ENCODE assay signal across 13 cellular contexts in the genomic region with DNA sequence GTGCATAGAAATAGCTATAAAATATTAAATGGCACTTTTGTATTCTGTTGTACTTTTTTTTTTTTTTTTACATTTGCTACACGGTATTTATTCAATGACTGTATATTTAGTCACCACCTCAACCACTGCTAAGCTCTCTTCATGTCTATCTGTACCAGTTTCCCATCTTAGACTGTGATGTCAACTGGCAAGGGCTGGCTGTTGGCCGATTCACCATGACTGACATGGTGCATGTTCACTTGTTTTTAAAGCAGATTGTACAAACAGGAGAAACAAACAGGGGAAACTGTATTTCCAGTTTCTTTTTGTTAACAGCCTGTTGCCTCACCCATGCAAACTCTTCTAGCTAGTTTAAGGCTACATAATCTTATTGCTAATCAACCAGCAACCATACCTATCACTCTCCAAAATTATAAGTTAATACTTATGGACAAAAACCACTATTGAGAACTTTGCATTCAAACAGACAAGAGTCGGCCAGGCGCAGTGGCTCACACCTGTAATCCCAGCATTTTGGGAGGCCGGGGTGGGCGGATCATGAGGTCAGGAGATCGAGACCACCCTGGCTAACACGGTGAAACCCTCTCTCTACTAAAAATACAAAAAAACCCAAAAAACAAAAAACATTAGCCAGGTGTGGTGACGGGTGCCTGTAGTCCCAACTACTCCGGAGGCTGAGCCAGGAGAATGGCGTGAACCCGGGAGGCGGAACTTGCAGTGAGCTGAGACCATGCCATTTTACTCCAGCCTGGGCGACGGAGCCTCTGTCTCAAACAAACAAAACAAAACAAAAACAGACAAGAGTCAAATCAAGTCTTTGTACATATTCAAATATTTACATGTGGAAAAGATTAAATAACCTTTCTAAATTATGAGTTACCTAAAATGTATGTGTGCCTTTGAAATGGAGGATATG. TPM values are rescaled to one million over a fixed set of nuclear protein-coding genes. Genes with fewer than 3 reads are reported as not detected.
DNase-seq lines count a peak whose midpoint lies in the region; ATAC-seq and TF ChIP-seq lines count a peak whose summit lies in the region.
"Had no signal": no experiment of that assay in that cellular context is flagged by ENCODE, and none has a peak within 500 bp of the region (broad histone marks: within the 10 kb centered on the region; RNA-seq: fewer than 3 reads in every experiment).

No MANE protein-coding gene starts in this region.

- TF ChIP-seq POLR2A in breast epithelium (IDR thresholded peaks at IDR 0.05): no peak
- no peak for TF ChIP-seq POLR2A in spleen (IDR thresholded peaks at IDR 0.05)
- no peak for TF ChIP-seq POLR2A in GM18505 (IDR thresholded peaks at IDR 0.05; ENCODE audit: borderline replicate concordance, extremely low read depth, insufficient read depth, insufficient read length)
- no peak for TF ChIP-seq POLR2A in prostate gland (IDR thresholded peaks at IDR 0.05)

- H3K4me1 ChIP-seq in breast epithelium (peaks cover 0 to 4% of the 10 kb centered on the region in 2 donors), spleen (peaks cover 8 to 41% (median 19%) of the 10 kb centered on the region in 6 donors), prostate gland (replicated peaks) (no peaks in the 10 kb centered on the region)

- POLR2A ChIA-PET in MCF 10A (lab: Yijun Ruan, JAX): interaction anchor here (0.7 to 2.3 kb wide), 3 partner anchors 11 to 77 kb away, joined by 3 to 6 read pairs (median 4); a partner anchor contains a TSS
- POLR2A ChIA-PET in WTC11 (lab: Charles Lee): interaction anchor here (0.9 to 1.5 kb wide), 3 partner anchors 9 to 36 kb away, joined by 3 to 5 read pairs (median 4); a partner anchor contains a TSS

- WGBS in spleen, 5 donors: 94 to 96% (median 95%) methylated on average over 15 of the region's 15 CpGs
- 88% methylated on average over 15 of the region's 15 CpGs for WGBS in prostate gland

- CTCF ChIA-PET in MCF 10A (lab: Yijun Ruan, JAX) (interaction anchor here (0.5 to 1.0 kb wide), 5 partner anchors 104 to 659 kb away, joined by 3 to 6 read pairs (median 3); no protein-coding TSS in a partner anchor), WTC11 (lab: Charles Lee) (no interaction called here)

- no peak overlapping the region for H3K27ac ChIP-seq in breast epithelium
- no peak overlapping the region for H3K27ac ChIP-seq in spleen
- H3K27ac ChIP-seq in prostate gland: no peak overlapping the region

- H3K27ac Mint-ChIP-seq in MCF 10A (ENCODE audit: low read depth, unreplicated experiment) (no peak overlapping the region), WTC11 (0 out of 2 replicates have a peak overlapping the region, but pooled peaks have one; percentile 57)
- H3K27ac Mint-ChIP-seq: B cell had no signal

- no peak for TF ChIP-seq CTCF in MCF 10A (IDR thresholded peaks at IDR 0.05; ENCODE audit: unreplicated experiment)
- no peak for TF ChIP-seq CTCF in breast epithelium (IDR thresholded peaks at IDR 0.05)
- TF ChIP-seq CTCF in WTC11 (IDR thresholded peaks at IDR 0.05): no peak
- no peak for TF ChIP-seq CTCF in spleen (IDR thresholded peaks at IDR 0.05 in 8 of 11, conservative IDR thresholded peaks at IDR 0.05 in 3 of 11)
- TF ChIP-seq CTCF in prostate gland (IDR thresholded peaks at IDR 0.05): no peak

- peak; percentile 43 for DNase-seq in MCF 10A (ENCODE audit: unreplicated experiment)
- DNase-seq in breast epithelium (ENCODE audit: low spot score in 2 of 2): no peak
- DNase-seq in WTC11 (ENCODE audit: low spot score): no peak
- DNase-seq in Right ventricle myocardium superior: peak; percentile 55
- peak; percentile 48 for DNase-seq in spleen
- no peak for DNase-seq in NCI-H774 (lab: John Stamatoyannopoulos, UW)
- DNase-seq in prostate gland (ENCODE audit: low spot score): no peak
- DNase-seq: cortex of kidney; hippocampal formation; NK-92 treated with Interleukin-12 subunit alpha and Interleukin-12 subunit beta, amount 100 ng/mL, for 24 hours; stimulated activated CD4-positive, alpha-beta T cell treated with anti-CD3 and anti-CD28 coated beads, Interleukin-12 subunit alpha, Interleukin-12 subunit beta, amount 100 ng/mL, for 4 hours had no signal

- BruUV-seq in MCF 10A (replicated peaks; lab: Mats Ljungman, UMichigan): no TSS peak

- H3K9me3 Mint-ChIP-seq in MCF 10A (ENCODE audit: unreplicated experiment): no peaks in the 10 kb centered on the region
- no peaks in the 10 kb centered on the region for H3K9me3 Mint-ChIP-seq in WTC11

- intact Hi-C loops in MCF 10A (cut with micrococcal nuclease) (loop anchor here (5.0 kb wide), 1 partner anchor 159 kb away; no protein-coding TSS in a partner anchor), breast epithelium (cut with DNase I; ENCODE audit: low total_unique reads) (no loop called here), Right ventricle myocardium superior (cut with DNase I) (loop anchor here (10.0 kb wide), 1 partner anchor 47 kb away; no protein-coding TSS in a partner anchor), spleen (cut with DNase I; ENCODE audit: low total_unique reads) (loop anchor here (10.0 kb wide), 1 partner anchor 47 kb away; no protein-coding TSS in a partner anchor), prostate gland (cut with DNase I) (no loop called here)

- peak; percentile 23 for ATAC-seq in WTC11
- ATAC-seq in Right ventricle myocardium superior (ENCODE audit: poor library complexity): peak; percentile 69
- no peak for ATAC-seq in GM18505 (IDR thresholded peaks at IDR 0.05; ENCODE audit: unreplicated experiment)

- H3K27me3 ChIP-seq in breast epithelium (no peaks in the 10 kb centered on the region), spleen (replicated peaks in 1 of 7) (no peaks in the 10 kb centered on the region), prostate gland (replicated peaks; ENCODE audit: insufficient read depth) (no peaks in the 10 kb centered on the region)

- no peak overlapping the region for H3K4me3 ChIP-seq in breast epithelium
- H3K4me3 ChIP-seq in spleen: no peak overlapping the region
- H3K4me3 ChIP-seq in prostate gland: no peak overlapping the region

- H3K36me3 ChIP-seq in breast epithelium: peaks cover 12% of the 10 kb centered on the region
- peaks cover 8 to 54% (median 39%) of the 10 kb centered on the region in 6 donors for H3K36me3 ChIP-seq in spleen
- peaks cover 0 to 4% of the 10 kb centered on the region in 2 donors for H3K36me3 ChIP-seq in prostate gland

- H3K27me3 Mint-ChIP-seq in MCF 10A (ENCODE audit: insufficient read depth, unreplicated experiment) (no peaks in the 10 kb centered on the region), WTC11 (ENCODE audit: low read depth) (no peaks in the 10 kb centered on the region)
- H3K27me3 Mint-ChIP-seq: B cell had no signal

- H3K4me3 Mint-ChIP-seq in MCF 10A (ENCODE audit: unreplicated experiment) (no peak overlapping the region), WTC11 (no peak overlapping the region)
- H3K4me3 Mint-ChIP-seq: B cell had no signal

- H3K36me3 Mint-ChIP-seq in MCF 10A (ENCODE audit: insufficient read depth, unreplicated experiment): peaks cover 79% of the 10 kb centered on the region
- peaks cover 32% of the 10 kb centered on the region for H3K36me3 Mint-ChIP-seq in WTC11

- H3K9me3 ChIP-seq in breast epithelium (no peaks in the 10 kb centered on the region), spleen (no peaks in the 10 kb centered on the region), prostate gland (no peaks in the 10 kb centered on the region)

- H3K4me1 Mint-ChIP-seq in MCF 10A (ENCODE audit: insufficient read depth, unreplicated experiment): no peaks in the 10 kb centered on the region
- H3K4me1 Mint-ChIP-seq in WTC11: no peaks in the 10 kb centered on the region

TF ChIP-seq in WTC11, 78 proteins besides CTCF, POLR2A, EP300 and RAD21 (continues in another document):
- TF ChIP-seq, protein P1, sequence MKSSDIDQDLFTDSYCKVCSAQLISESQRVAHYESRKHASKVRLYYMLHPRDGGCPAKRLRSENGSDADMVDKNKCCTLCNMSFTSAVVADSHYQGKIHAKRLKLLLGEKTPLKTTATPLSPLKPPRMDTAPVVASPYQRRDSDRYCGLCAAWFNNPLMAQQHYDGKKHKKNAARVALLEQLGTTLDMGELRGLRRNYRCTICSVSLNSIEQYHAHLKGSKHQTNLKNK (CRISPR knock-in tag; IDR thresholded peaks at IDR 0.05): 0 out of 2 replicates have a peak, but pooled peaks have one; percentile 30
- no peak for TF ChIP-seq SP1 (CRISPR knock-in tag; conservative IDR thresholded peaks at IDR 0.05)
- TF ChIP-seq, protein P2, sequence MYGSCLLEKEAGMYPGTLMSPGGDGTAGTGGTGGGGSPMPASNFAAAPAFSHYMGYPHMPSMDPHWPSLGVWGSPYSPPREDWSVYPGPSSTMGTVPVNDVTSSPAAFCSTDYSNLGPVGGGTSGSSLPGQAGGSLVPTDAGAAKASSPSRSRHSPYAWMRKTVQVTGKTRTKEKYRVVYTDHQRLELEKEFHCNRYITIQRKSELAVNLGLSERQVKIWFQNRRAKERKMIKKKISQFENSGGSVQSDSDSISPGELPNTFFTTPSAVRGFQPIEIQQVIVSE (CRISPR knock-in tag; IDR thresholded peaks at IDR 0.05; ENCODE audit: borderline replicate concordance): 0 out of 2 replicates have a peak, but pooled peaks have one; percentile 24
- TF ChIP-seq, protein P3, sequence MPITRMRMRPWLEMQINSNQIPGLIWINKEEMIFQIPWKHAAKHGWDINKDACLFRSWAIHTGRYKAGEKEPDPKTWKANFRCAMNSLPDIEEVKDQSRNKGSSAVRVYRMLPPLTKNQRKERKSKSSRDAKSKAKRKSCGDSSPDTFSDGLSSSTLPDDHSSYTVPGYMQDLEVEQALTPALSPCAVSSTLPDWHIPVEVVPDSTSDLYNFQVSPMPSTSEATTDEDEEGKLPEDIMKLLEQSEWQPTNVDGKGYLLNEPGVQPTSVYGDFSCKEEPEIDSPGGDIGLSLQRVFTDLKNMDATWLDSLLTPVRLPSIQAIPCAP (CRISPR knock-in tag; IDR thresholded peaks at IDR 0.05): no peak

RNA-seq across cellular contexts. Expression of a gene that starts 13.2 kb away (rescaled TPM):
- total RNA-seq in MCF 10A (2022) (91.7 and 107 TPM in 2 replicates), breast epithelium (100 to 1,000 TPM; 268 to 516 (median 423) TPM), WTC11 (2021) (137 to 141 TPM (median 138 TPM) in 3 replicates), Right ventricle myocardium superior (180 TPM), spleen (100 to 1,000 TPM; 133 to 238 (median 153) TPM), prostate gland (100 to 1,000 TPM; 143 to 288 TPM)
- polyA plus RNA-seq in spleen: 10 to 100 TPM; 69.6 to 81.7 (median 70.7) TPM

Comparison
In these comparisons a context has a peak if more than half of its experiments do, and no peak if none do; other contexts are left out.
1. DNase-seq: peak in MCF 10A (single experiment), Right ventricle myocardium superior (single experiment) and spleen (single experiment); none in breast epithelium (0 of 2), WTC11 (single experiment), NCI-H774 (single experiment) and prostate gland (single experiment).
2. intact Hi-C loops: an anchor here in MCF 10A (5.0 kb wide), Right ventricle myocardium superior (10.0 kb wide) and spleen (10.0 kb wide); none called in breast epithelium and prostate gland.